In the genomic region with DNA sequence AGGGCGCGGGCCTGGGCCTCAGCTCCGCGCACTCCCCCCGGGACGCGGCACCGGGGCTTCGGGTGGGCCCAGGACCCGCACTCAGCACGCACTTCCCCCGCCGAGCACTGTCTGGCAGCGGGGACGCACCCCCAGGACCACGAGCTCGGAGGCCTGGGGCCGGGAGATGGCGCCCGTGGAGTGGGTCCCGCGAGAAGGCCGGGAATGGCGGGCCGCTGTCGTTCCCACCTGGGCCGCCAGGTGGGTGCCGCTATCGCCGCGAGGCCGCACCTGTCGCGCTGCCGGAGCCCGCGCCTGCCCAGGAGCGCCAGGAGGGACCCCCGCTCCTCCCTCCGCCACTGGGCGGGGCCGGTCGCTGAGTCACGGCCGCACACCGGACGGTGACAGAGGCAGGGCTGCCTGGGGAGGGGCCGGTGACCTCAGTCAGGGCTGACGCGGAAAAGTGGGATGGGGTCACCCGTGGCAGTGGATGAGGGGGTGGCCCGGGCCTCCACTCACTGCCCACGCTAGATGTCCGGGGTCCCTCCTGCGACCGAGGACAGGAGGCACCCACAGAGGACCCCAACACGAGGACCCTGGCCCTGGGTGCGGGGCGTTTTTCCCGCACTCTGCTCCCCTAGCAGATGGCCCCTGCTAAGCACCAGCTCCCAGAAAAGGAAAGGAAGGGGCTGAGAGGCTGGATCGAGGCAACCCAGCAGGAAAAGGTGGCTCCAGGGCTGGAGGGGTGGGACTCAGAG, we compare ENCODE assay signal across 8 cellular contexts. TPM values are rescaled to one million over a fixed set of nuclear protein-coding genes. Genes with fewer than 3 reads are reported as not detected.
DNase-seq lines count a peak whose midpoint lies in the region; FAIRE-seq and TF ChIP-seq lines count a peak whose summit lies in the region.

No MANE protein-coding gene starts in this region.

- WGBS in SK-N-SH (ENCODE audit: low lambda C conversion rate) = 88% methylated on average over 30 of the region's 61 CpGs

- H3K4me1 ChIP-seq in astrocyte (ENCODE audit: insufficient read depth, low read length) (peaks cover 46% of the 10 kb centered on the region), SK-N-SH (ENCODE audit: control insufficient read depth in 1 of 2, insufficient read depth in 2 of 2, low read depth in 1 of 2, low read length in 1 of 2) (peaks cover 17 to 36% of the 10 kb centered on the region in 2 experiments; a peak in 3 of 4 replicates)

- TF ChIP-seq RAD21 in SK-N-SH (IDR thresholded peaks at IDR 0.05; ENCODE audit: low read length) = no peak

- no peak overlapping the region for H3K27ac Mint-ChIP-seq in astrocyte (ENCODE audit: unreplicated experiment)

- no peaks in the 10 kb centered on the region for H3K9me3 ChIP-seq in astrocyte (ENCODE audit: insufficient read depth, low read depth, low read length)
- H3K9me3 ChIP-seq in SK-N-SH = no peaks in the 10 kb centered on the region

- H3K36me3 ChIP-seq in astrocyte (ENCODE audit: insufficient read depth, low read length) (no peaks in the 10 kb centered on the region), SK-N-SH (replicated peaks in 1 of 2; ENCODE audit: control insufficient read depth in 1 of 2, insufficient read depth in 2 of 2, low read length in 1 of 2) (peaks cover 3% of the 10 kb centered on the region in 2 experiments)

- no peaks in the 10 kb centered on the region for H3K27me3 Mint-ChIP-seq in astrocyte (ENCODE audit: low read depth, unreplicated experiment)

- H3K4me2 ChIP-seq in astrocyte (ENCODE audit: low read length) (peak overlapping the region; percentile 90), SK-N-SH (no peak overlapping the region)

- peak overlapping the region; percentile 57 for H3K4me3 Mint-ChIP-seq in astrocyte (ENCODE audit: unreplicated experiment)

- no peaks in the 10 kb centered on the region for H3K9me3 Mint-ChIP-seq in astrocyte (ENCODE audit: unreplicated experiment)

- H3K4me3 ChIP-seq in astrocyte (ENCODE audit: insufficient read depth, low read depth, low read length) = peak overlapping the region; percentile 44
- no peak overlapping the region for H3K4me3 ChIP-seq in SK-N-SH (ENCODE audit: low read depth in 2 of 2, low read length in 1 of 2)

- H3K27me3 ChIP-seq in astrocyte (ENCODE audit: insufficient read depth, low read length) (peaks cover 2% of the 10 kb centered on the region), SK-N-SH (ENCODE audit: insufficient read depth) (no peaks in the 10 kb centered on the region)

- TF ChIP-seq EP300 in SK-N-SH (IDR thresholded peaks at IDR 0.05; ENCODE audit: borderline replicate concordance in 1 of 2, low read depth in 1 of 2, low read length in 1 of 2) = no peak

- peaks cover 14% of the 10 kb centered on the region for H3K4me1 Mint-ChIP-seq in astrocyte (ENCODE audit: low read depth, unreplicated experiment)

- DNase-seq in DMS79 treated with DMSO at 0.1 percent for 48 hours (lab: John Stamatoyannopoulos, UW) = peak; percentile 35
- no peak for DNase-seq in DMS79 (lab: John Stamatoyannopoulos, UW)
- DNase-seq in RPMI8226 = peak; percentile 88
- DNase-seq in astrocyte (ENCODE audit: low read depth) = no peak
- peak; percentile 74 for DNase-seq in iPS-NIHi7 (ENCODE audit: extremely low spot score)
- DNase-seq in stimulated activated CD4-positive, alpha-beta T cell treated with anti-CD3 and anti-CD28 coated beads, Interleukin-4, amount 100 ng/mL, for 4 hours = peak; percentile 69 to 72
- no peak for DNase-seq in hypothalamus (lab: John Stamatoyannopoulos, UW)
- no peak for DNase-seq in SK-N-SH

- no peak for FAIRE-seq in astrocyte (lab: Jason Lieb, UNC)

- H3K9ac ChIP-seq in astrocyte (ENCODE audit: low read length) = peak overlapping the region; percentile 43
- no peak overlapping the region for H3K9ac ChIP-seq in SK-N-SH

- no peaks in the 10 kb centered on the region for H3K9me2 ChIP-seq in SK-N-SH

- TF ChIP-seq CTCF in astrocyte (IDR thresholded peaks at IDR 0.05; ENCODE audit: insufficient read depth, low read depth, low read length) = no peak
- no peak for TF ChIP-seq CTCF in SK-N-SH (IDR thresholded peaks at IDR 0.05)

- H3K79me2 ChIP-seq in astrocyte (ENCODE audit: insufficient read depth, low read length) (peaks cover 39% of the 10 kb centered on the region), SK-N-SH (ENCODE audit: insufficient read depth) (peaks cover 63% of the 10 kb centered on the region)

- H3K27ac ChIP-seq in astrocyte (ENCODE audit: low read depth, low read length) = no peak overlapping the region
- no peak overlapping the region for H3K27ac ChIP-seq in SK-N-SH (ENCODE audit: low read depth in 2 of 2, low read length in 1 of 2)

- peaks cover 33% of the 10 kb centered on the region for H3F3A ChIP-seq in SK-N-SH (replicated peaks; ENCODE audit: insufficient read depth)

- CTCF ChIA-PET in SK-N-SH (lab: Yijun Ruan, JAX) = interaction anchor here (1.2 to 1.9 kb wide), 5 partner anchors 11 to 217 kb away, joined by 3 to 8 read pairs (median 6); no protein-coding TSS in a partner anchor

- H3K36me3 Mint-ChIP-seq in astrocyte (ENCODE audit: low read depth, unreplicated experiment) = no peaks in the 10 kb centered on the region

- peaks cover 53% of the 10 kb centered on the region for H4K20me1 ChIP-seq in astrocyte (ENCODE audit: insufficient read depth, low read length)
- H4K20me1 ChIP-seq in SK-N-SH (ENCODE audit: insufficient read depth) = peaks cover 45% of the 10 kb centered on the region

- POLR2A ChIA-PET in SK-N-SH (lab: Yijun Ruan, JAX) = no interaction called here

- H2AFZ ChIP-seq in astrocyte (ENCODE audit: low read depth, low read length) (no peak overlapping the region), SK-N-SH (ENCODE audit: low read depth) (no peak overlapping the region)

TF ChIP-seq in SK-N-SH, 30 proteins besides CTCF, POLR2A, EP300 and RAD21 (continues in another document):
- TF ChIP-seq SMC3 (IDR thresholded peaks at IDR 0.05; ENCODE audit: low read depth, low read length) = no peak
- TF ChIP-seq, protein P1, sequence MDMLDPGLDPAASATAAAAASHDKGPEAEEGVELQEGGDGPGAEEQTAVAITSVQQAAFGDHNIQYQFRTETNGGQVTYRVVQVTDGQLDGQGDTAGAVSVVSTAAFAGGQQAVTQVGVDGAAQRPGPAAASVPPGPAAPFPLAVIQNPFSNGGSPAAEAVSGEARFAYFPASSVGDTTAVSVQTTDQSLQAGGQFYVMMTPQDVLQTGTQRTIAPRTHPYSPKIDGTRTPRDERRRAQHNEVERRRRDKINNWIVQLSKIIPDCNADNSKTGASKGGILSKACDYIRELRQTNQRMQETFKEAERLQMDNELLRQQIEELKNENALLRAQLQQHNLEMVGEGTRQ (IDR thresholded peaks at IDR 0.05; ENCODE audit: borderline replicate concordance, low read depth, low read length) = no peak
- TF ChIP-seq RXRA (IDR thresholded peaks at IDR 0.05; ENCODE audit: borderline replicate concordance, low read depth) = no peak
- TF ChIP-seq GABPA (IDR thresholded peaks at IDR 0.05; ENCODE audit: low read depth) = no peak
- no peak for TF ChIP-seq NFIC (IDR thresholded peaks at IDR 0.05; ENCODE audit: borderline replicate concordance)
- TF ChIP-seq FOXM1 (IDR thresholded peaks at IDR 0.05; ENCODE audit: low read depth) = no peak
- no peak for TF ChIP-seq MEF2A (IDR thresholded peaks at IDR 0.05; ENCODE audit: borderline replicate concordance, low read depth)
- TF ChIP-seq EZH2phosphoT487 (IDR thresholded peaks at IDR 0.05; ENCODE audit: borderline replicate concordance, low read depth) = no peak
- TF ChIP-seq, protein P2, sequence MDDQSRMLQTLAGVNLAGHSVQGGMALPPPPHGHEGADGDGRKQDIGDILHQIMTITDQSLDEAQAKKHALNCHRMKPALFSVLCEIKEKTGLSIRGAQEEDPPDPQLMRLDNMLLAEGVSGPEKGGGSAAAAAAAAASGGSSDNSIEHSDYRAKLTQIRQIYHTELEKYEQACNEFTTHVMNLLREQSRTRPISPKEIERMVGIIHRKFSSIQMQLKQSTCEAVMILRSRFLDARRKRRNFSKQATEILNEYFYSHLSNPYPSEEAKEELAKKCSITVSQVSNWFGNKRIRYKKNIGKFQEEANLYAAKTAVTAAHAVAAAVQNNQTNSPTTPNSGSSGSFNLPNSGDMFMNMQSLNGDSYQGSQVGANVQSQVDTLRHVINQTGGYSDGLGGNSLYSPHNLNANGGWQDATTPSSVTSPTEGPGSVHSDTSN (IDR thresholded peaks at IDR 0.05) = no peak
- TF ChIP-seq RCOR1 (IDR thresholded peaks at IDR 0.05; ENCODE audit: low read length) = no peak
- TF ChIP-seq FOXJ3 (CRISPR knock-in tag; IDR thresholded peaks at IDR 0.05) = no peak

RNA-seq across cellular contexts. Expression of a gene that starts 6.9 kb away (rescaled TPM):
- total RNA-seq in astrocyte = 7,049 and 7,369 TPM in 2 replicates
- polyA plus RNA-seq in SK-N-SH (2012; rRNA removed) = 3,367 and 7,871 TPM in 2 replicates
- 4,016 and 6,640 TPM in 2 replicates for polyA plus RNA-seq in SK-N-SH (2012; cell fraction: cytosol; rRNA removed)
- polyA plus RNA-seq in SK-N-SH (2012; cell fraction: nucleus; rRNA removed) = 7,589 and 12,425 TPM in 2 replicates

RNA-seq across cellular contexts. Expression of a gene that starts 8.7 kb away (rescaled TPM):
- total RNA-seq in astrocyte = 5.6 and 8.0 TPM in 2 replicates
- 2.0 and 2.1 TPM in 2 replicates for polyA plus RNA-seq in SK-N-SH (2012; rRNA removed)
- 0.31 and 0.79 TPM in 2 replicates for polyA plus RNA-seq in SK-N-SH (2012; cell fraction: cytosol; rRNA removed)
- polyA plus RNA-seq in SK-N-SH (2012; cell fraction: nucleus; rRNA removed) = 10.6 and 13.6 TPM in 2 replicates

RNA-seq across cellular contexts. Expression of a gene that starts 32.7 kb away (rescaled TPM):
- 35.8 and 38.9 TPM in 2 replicates for total RNA-seq in astrocyte
- polyA plus RNA-seq in SK-N-SH (2012; rRNA removed) = 17.1 and 18.9 TPM in 2 replicates
- polyA plus RNA-seq in SK-N-SH (2012; cell fraction: cytosol; rRNA removed) = 6.8 and 12.0 TPM in 2 replicates
- 94.3 and 134 TPM in 2 replicates for polyA plus RNA-seq in SK-N-SH (2012; cell fraction: nucleus; rRNA removed)

Comparison
In these comparisons a context has a peak if more than half of its experiments do, and no peak if none do; other contexts are left out.
1. DNase-seq: peak in DMS79 treated with DMSO at 0.1 percent for 48 hours (single experiment), RPMI8226 (single experiment), iPS-NIHi7 (single experiment) and stimulated activated CD4-positive, alpha-beta T cell treated with anti-CD3 and anti-CD28 coated beads, Interleukin-4, amount 100 ng/mL, for 4 hours (2 of 2); none in DMS79 (single experiment), astrocyte (single experiment), hypothalamus (0 of 51) and SK-N-SH (single experiment).